In genomic region chr16:17277981-17278381, GRCh38 we compare ENCODE assay signal across 8 cellular contexts.
DNase-seq lines count a peak whose midpoint lies in the region; ATAC-seq and TF ChIP-seq lines count a peak whose summit lies in the region.

No MANE protein-coding gene starts in this region.

- DNase-seq in Right ventricle myocardium superior (peak; percentile 52), cardiac septum (ENCODE audit: low spot score) (no peak), adrenal gland (peak in 5 of 7 donors; percentile 46 to 81 (median 62)), left kidney (ENCODE audit: low read depth, low spot score) (peak; percentile 60), ureter (ENCODE audit: low spot score) (peak; percentile 54), NCI-H1930 (lab: John Stamatoyannopoulos, UW) (no peak), LoVo (ENCODE audit: low spot score) (no peak)
- DNase-seq in effector CD4-positive, alpha-beta T cell: no peak

- TF ChIP-seq POLR2A in adrenal gland (IDR thresholded peaks at IDR 0.05): no peak

- peaks cover 0 to 21% of the 10 kb centered on the region in 2 donors for H3K4me1 ChIP-seq in adrenal gland (replicated peaks in 1 of 2)

- no peak overlapping the region for H3K4me3 ChIP-seq in adrenal gland

- intact Hi-C loops in Right ventricle myocardium superior (cut with DNase I): loop anchor here (5.0 kb wide), 1 partner anchor 189 kb away; no protein-coding TSS in a partner anchor
- intact Hi-C loops in cardiac septum (cut with DNase I): loop anchor here (5.0 kb wide), 2 partner anchors 139 to 189 kb away; no protein-coding TSS in a partner anchor
- intact Hi-C loops in adrenal gland (cut with DNase I): loop anchor here in 1 of 2 donors (10.0 kb wide), 1 partner anchor 187 kb away; no protein-coding TSS in a partner anchor

- no peaks in the 10 kb centered on the region for H3K36me3 ChIP-seq in adrenal gland (replicated peaks in 1 of 2)

- H3K27ac ChIP-seq in adrenal gland: peak overlapping the region in 1 of 5 donors; percentile 12

- no peaks in the 10 kb centered on the region for H3K27me3 ChIP-seq in adrenal gland

- H3K9me3 ChIP-seq in adrenal gland (replicated peaks in 1 of 3): no peaks in the 10 kb centered on the region

- ATAC-seq in Right ventricle myocardium superior (ENCODE audit: poor library complexity): peak; percentile 78

- WGBS in adrenal gland, 4 donors: 62 to 69% (median 67%) methylated on average over 8 to 10 of the region's 10 CpGs

- peak; percentile 22 to 50 (median 46) for TF ChIP-seq CTCF in adrenal gland (IDR thresholded peaks at IDR 0.05)

Comparison
In these comparisons a context has a peak if more than half of its experiments do, and no peak if none do; other contexts are left out.
1. DNase-seq: peak in Right ventricle myocardium superior (single experiment), adrenal gland (5 of 7), left kidney (single experiment) and ureter (single experiment); none in cardiac septum (single experiment), effector CD4-positive, alpha-beta T cell (single experiment), NCI-H1930 (0 of 2) and LoVo (single experiment).